ENCODE assay signal across 1 cellular context in the genomic region with DNA sequence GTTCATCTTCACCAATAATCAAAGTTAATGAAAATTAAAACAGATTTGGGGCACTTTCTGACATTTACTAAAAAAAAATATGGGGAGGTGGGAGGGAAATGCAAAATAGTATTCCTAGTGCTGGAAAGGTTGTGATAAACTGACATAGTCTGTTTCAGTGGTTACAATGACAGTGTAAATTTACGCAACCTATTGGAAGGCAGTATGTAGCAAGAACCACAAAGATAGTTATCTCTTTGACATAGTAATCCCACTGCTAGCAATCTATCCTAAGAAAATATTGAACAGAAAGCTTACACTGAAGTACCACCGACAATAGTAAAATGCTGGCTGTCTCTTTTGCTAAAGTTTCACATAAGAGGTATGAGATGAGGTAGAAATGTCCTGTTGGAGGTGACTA.
TF ChIP-seq lines count a peak whose summit lies in the region.

No MANE protein-coding gene starts in this region.

TF ChIP-seq in HepG2, 621 proteins besides CTCF, POLR2A, EP300 and RAD21 (continued from another document):
- TF ChIP-seq SOX5 (CRISPR knock-in tag; IDR thresholded peaks at IDR 0.05; ENCODE audit: borderline replicate concordance) = 0 out of 2 replicates have a peak, but pooled peaks have one; percentile 21
- peak; percentile 37; the same call in 1 of the 2 replicates for TF ChIP-seq FOXA3 (CRISPR knock-in tag; IDR thresholded peaks at IDR 0.05)
- TF ChIP-seq SAP130 (CRISPR knock-in tag; IDR thresholded peaks at IDR 0.05; ENCODE audit: low read depth) = peak; percentile 27; the same call in 1 of the 2 replicates
- peak; percentile 91 for TF ChIP-seq CEBPG (CRISPR knock-in tag; IDR thresholded peaks at IDR 0.05)
- TF ChIP-seq HDAC2 (CRISPR knock-in tag; IDR thresholded peaks at IDR 0.05) = 0 out of 2 replicates have a peak, but pooled peaks have one; percentile 37
- TF ChIP-seq, protein P1, sequence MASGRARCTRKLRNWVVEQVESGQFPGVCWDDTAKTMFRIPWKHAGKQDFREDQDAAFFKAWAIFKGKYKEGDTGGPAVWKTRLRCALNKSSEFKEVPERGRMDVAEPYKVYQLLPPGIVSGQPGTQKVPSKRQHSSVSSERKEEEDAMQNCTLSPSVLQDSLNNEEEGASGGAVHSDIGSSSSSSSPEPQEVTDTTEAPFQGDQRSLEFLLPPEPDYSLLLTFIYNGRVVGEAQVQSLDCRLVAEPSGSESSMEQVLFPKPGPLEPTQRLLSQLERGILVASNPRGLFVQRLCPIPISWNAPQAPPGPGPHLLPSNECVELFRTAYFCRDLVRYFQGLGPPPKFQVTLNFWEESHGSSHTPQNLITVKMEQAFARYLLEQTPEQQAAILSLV (CRISPR knock-in tag; IDR thresholded peaks at IDR 0.05; ENCODE audit: borderline replicate concordance) = no peak
- TF ChIP-seq, protein P2, sequence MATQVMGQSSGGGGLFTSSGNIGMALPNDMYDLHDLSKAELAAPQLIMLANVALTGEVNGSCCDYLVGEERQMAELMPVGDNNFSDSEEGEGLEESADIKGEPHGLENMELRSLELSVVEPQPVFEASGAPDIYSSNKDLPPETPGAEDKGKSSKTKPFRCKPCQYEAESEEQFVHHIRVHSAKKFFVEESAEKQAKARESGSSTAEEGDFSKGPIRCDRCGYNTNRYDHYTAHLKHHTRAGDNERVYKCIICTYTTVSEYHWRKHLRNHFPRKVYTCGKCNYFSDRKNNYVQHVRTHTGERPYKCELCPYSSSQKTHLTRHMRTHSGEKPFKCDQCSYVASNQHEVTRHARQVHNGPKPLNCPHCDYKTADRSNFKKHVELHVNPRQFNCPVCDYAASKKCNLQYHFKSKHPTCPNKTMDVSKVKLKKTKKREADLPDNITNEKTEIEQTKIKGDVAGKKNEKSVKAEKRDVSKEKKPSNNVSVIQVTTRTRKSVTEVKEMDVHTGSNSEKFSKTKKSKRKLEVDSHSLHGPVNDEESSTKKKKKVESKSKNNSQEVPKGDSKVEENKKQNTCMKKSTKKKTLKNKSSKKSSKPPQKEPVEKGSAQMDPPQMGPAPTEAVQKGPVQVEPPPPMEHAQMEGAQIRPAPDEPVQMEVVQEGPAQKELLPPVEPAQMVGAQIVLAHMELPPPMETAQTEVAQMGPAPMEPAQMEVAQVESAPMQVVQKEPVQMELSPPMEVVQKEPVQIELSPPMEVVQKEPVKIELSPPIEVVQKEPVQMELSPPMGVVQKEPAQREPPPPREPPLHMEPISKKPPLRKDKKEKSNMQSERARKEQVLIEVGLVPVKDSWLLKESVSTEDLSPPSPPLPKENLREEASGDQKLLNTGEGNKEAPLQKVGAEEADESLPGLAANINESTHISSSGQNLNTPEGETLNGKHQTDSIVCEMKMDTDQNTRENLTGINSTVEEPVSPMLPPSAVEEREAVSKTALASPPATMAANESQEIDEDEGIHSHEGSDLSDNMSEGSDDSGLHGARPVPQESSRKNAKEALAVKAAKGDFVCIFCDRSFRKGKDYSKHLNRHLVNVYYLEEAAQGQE (IDR thresholded peaks at IDR 0.05; ENCODE audit: borderline replicate concordance in 1 of 2, low read depth in 1 of 2, low read length in 2 of 2) = no peak
- peak; percentile 46; the same call in 1 of the 2 replicates for TF ChIP-seq CBFB (CRISPR knock-in tag; IDR thresholded peaks at IDR 0.05)
- TF ChIP-seq ZNF460 (CRISPR knock-in tag; IDR thresholded peaks at IDR 0.05; ENCODE audit: borderline replicate concordance) = no peak
- TF ChIP-seq, protein P3, sequence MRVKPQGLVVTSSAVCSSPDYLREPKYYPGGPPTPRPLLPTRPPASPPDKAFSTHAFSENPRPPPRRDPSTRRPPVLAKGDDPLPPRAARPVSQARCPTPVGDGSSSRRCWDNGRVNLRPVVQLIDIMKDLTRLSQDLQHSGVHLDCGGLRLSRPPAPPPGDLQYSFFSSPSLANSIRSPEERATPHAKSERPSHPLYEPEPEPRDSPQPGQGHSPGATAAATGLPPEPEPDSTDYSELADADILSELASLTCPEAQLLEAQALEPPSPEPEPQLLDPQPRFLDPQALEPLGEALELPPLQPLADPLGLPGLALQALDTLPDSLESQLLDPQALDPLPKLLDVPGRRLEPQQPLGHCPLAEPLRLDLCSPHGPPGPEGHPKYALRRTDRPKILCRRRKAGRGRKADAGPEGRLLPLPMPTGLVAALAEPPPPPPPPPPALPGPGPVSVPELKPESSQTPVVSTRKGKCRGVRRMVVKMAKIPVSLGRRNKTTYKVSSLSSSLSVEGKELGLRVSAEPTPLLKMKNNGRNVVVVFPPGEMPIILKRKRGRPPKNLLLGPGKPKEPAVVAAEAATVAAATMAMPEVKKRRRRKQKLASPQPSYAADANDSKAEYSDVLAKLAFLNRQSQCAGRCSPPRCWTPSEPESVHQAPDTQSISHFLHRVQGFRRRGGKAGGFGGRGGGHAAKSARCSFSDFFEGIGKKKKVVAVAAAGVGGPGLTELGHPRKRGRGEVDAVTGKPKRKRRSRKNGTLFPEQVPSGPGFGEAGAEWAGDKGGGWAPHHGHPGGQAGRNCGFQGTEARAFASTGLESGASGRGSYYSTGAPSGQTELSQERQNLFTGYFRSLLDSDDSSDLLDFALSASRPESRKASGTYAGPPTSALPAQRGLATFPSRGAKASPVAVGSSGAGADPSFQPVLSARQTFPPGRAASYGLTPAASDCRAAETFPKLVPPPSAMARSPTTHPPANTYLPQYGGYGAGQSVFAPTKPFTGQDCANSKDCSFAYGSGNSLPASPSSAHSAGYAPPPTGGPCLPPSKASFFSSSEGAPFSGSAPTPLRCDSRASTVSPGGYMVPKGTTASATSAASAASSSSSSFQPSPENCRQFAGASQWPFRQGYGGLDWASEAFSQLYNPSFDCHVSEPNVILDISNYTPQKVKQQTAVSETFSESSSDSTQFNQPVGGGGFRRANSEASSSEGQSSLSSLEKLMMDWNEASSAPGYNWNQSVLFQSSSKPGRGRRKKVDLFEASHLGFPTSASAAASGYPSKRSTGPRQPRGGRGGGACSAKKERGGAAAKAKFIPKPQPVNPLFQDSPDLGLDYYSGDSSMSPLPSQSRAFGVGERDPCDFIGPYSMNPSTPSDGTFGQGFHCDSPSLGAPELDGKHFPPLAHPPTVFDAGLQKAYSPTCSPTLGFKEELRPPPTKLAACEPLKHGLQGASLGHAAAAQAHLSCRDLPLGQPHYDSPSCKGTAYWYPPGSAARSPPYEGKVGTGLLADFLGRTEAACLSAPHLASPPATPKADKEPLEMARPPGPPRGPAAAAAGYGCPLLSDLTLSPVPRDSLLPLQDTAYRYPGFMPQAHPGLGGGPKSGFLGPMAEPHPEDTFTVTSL (CRISPR knock-in tag; IDR thresholded peaks at IDR 0.05; ENCODE audit: borderline replicate concordance) = 0 out of 2 replicates have a peak, but pooled peaks have one; percentile 18
